ENCODE assay signal across 21 cellular contexts in the genomic region with DNA sequence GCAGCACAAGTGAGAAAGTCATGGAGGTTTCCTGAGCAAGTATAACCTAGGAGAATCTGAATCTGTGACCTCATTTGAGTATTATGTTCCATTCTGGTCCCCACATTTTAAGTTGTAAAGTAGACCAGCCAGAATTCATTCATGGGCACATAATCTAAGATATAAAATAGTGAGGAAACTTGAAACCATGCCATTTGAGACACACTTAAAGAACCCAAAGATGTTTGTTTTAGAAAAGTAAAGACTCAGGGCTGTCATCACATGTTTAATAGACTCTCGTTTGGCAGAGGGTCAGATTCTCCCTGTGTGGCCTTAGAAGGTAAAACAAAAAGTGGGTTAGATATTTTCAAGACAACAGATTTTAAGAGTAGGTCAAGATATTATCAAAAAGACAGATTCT.
"Had no signal": no experiment of that assay in that cellular context is flagged by ENCODE, and none has a peak within 500 bp of the region (broad histone marks: within the 10 kb centered on the region; RNA-seq: fewer than 3 reads in every experiment).

No MANE protein-coding gene starts in this region.

- ATAC-seq: activated CD4-positive, CD25-positive, alpha-beta regulatory T cell treated with anti-CD3 and anti-CD28 coated beads, Interleukin-2, amount 50 U/mL, for 24 hours; activated CD8-positive, alpha-beta memory T cell treated with anti-CD3 and anti-CD28 coated beads, Interleukin-2, amount 10 ng/mL, durations not matched to agents 7 days and 5 days; activated CD8-positive, alpha-beta T cell treated with anti-CD3 and anti-CD28 coated beads for 36 hours; activated naive CD8-positive, alpha-beta T cell treated with anti-CD3 and anti-CD28 coated beads, Interleukin-2, amount 50 U/mL, for 24 hours; foreskin keratinocyte; sciatic nerve; stimulated activated memory B cell treated with anti-CD40 and anti-IgM and Interleukin-4, amounts not matched to agents 10 μg/mL and 1 μg/mL and 100 μg/mL, for 72 hours had no signal

- H3K9me3 Mint-ChIP-seq: activated CD4-positive, alpha-beta T cell treated with anti-CD3 and anti-CD28 coated beads, Interleukin-2, amount 10 ng/mL, durations not matched to agents 7 days and 5 days; activated CD8-positive, alpha-beta T cell treated with anti-CD3 and anti-CD28 coated beads for 36 hours; activated naive CD4-positive, alpha-beta T cell treated with anti-CD3 and anti-CD28 coated beads, Interleukin-2, amount 10 ng/mL, durations not matched to agents 7 days and 5 days; activated naive CD8-positive, alpha-beta T cell treated with anti-CD3 and anti-CD28 coated beads, Interleukin-2, amount 50 U/mL, for 24 hours; brain; naive B cell; stimulated activated memory B cell treated with anti-CD40 and anti-IgM and Interleukin-4, amounts not matched to agents 10 μg/mL and 1 μg/mL and 100 μg/mL, for 72 hours had no signal

- H3K27ac ChIP-seq: foreskin keratinocyte had no signal

- H3K27me3 ChIP-seq: foreskin keratinocyte had no signal

- H3K27ac Mint-ChIP-seq: activated CD4-positive, alpha-beta T cell treated with anti-CD3 and anti-CD28 coated beads, Interleukin-2, amount 10 ng/mL, durations not matched to agents 7 days and 5 days; activated CD8-positive, alpha-beta memory T cell treated with anti-CD3 and anti-CD28 coated beads, Interleukin-2, amount 10 ng/mL, durations not matched to agents 7 days and 5 days; activated CD8-positive, alpha-beta T cell treated with anti-CD3 and anti-CD28 coated beads for 36 hours; activated naive CD4-positive, alpha-beta T cell treated with anti-CD3 and anti-CD28 coated beads, Interleukin-2, amount 10 ng/mL, durations not matched to agents 7 days and 5 days; activated naive CD8-positive, alpha-beta T cell treated with anti-CD3 and anti-CD28 coated beads, Interleukin-2, amount 50 U/mL, for 24 hours; brain; naive B cell; stimulated activated memory B cell treated with anti-CD40 and anti-IgM and Interleukin-4, amounts not matched to agents 10 μg/mL and 1 μg/mL and 100 μg/mL, for 72 hours had no signal

- H3K36me3 Mint-ChIP-seq: activated CD8-positive, alpha-beta memory T cell treated with anti-CD3 and anti-CD28 coated beads, Interleukin-2, amount 10 ng/mL, durations not matched to agents 7 days and 5 days; naive B cell had no signal

- H3K4me3 ChIP-seq: lung had no signal

- DNase-seq: activated CD4-positive, alpha-beta T cell treated with anti-CD3 and anti-CD28 coated beads, Interleukin-2, amount 10 ng/mL, durations not matched to agents 7 days and 5 days; activated CD8-positive, alpha-beta memory T cell treated with anti-CD3 and anti-CD28 coated beads, Interleukin-2, amount 10 ng/mL, durations not matched to agents 7 days and 5 days; activated CD8-positive, alpha-beta T cell treated with anti-CD3 and anti-CD28 coated beads for 36 hours; activated effector memory CD4-positive, alpha-beta T cell treated with anti-CD3 and anti-CD28 coated beads, Interleukin-2, amount 50 U/mL, for 16 hours; activated naive CD4-positive, alpha-beta T cell treated with anti-CD3 and anti-CD28 coated beads, Interleukin-2, amount 10 ng/mL, durations not matched to agents 7 days and 5 days; activated naive CD8-positive, alpha-beta T cell treated with anti-CD3 and anti-CD28 coated beads, Interleukin-2, amount 50 U/mL, for 24 hours; activated T-cell treated with anti-CD3 and anti-CD28 coated beads for 4 hours; anterior cingulate cortex; dermis blood vessel endothelial cell; effector CD8-positive, alpha-beta T cell; foreskin keratinocyte; naive B cell; nucleus accumbens; posterior cingulate gyrus; small intestine; stimulated activated CD4-positive, alpha-beta T cell treated with anti-CD3 and anti-CD28 coated beads, Interleukin-2, amount 100 ng/mL, for 24 hours had no signal

- H3K4me1 ChIP-seq: foreskin keratinocyte had no signal

- H3K27me3 Mint-ChIP-seq: activated CD4-positive, alpha-beta T cell treated with anti-CD3 and anti-CD28 coated beads, Interleukin-2, amount 10 ng/mL, durations not matched to agents 7 days and 5 days; activated CD8-positive, alpha-beta memory T cell treated with anti-CD3 and anti-CD28 coated beads, Interleukin-2, amount 10 ng/mL, durations not matched to agents 7 days and 5 days; activated CD8-positive, alpha-beta T cell treated with anti-CD3 and anti-CD28 coated beads for 36 hours; activated naive CD4-positive, alpha-beta T cell treated with anti-CD3 and anti-CD28 coated beads, Interleukin-2, amount 10 ng/mL, durations not matched to agents 7 days and 5 days; activated naive CD8-positive, alpha-beta T cell treated with anti-CD3 and anti-CD28 coated beads, Interleukin-2, amount 50 U/mL, for 24 hours; brain; naive B cell; stimulated activated memory B cell treated with anti-CD40 and anti-IgM and Interleukin-4, amounts not matched to agents 10 μg/mL and 1 μg/mL and 100 μg/mL, for 72 hours had no signal

- H3K4me3 Mint-ChIP-seq: activated CD4-positive, alpha-beta T cell treated with anti-CD3 and anti-CD28 coated beads, Interleukin-2, amount 10 ng/mL, durations not matched to agents 7 days and 5 days; activated CD8-positive, alpha-beta memory T cell treated with anti-CD3 and anti-CD28 coated beads, Interleukin-2, amount 10 ng/mL, durations not matched to agents 7 days and 5 days; activated CD8-positive, alpha-beta T cell treated with anti-CD3 and anti-CD28 coated beads for 36 hours; activated naive CD4-positive, alpha-beta T cell treated with anti-CD3 and anti-CD28 coated beads, Interleukin-2, amount 10 ng/mL, durations not matched to agents 7 days and 5 days; activated naive CD8-positive, alpha-beta T cell treated with anti-CD3 and anti-CD28 coated beads, Interleukin-2, amount 50 U/mL, for 24 hours; brain; naive B cell; stimulated activated memory B cell treated with anti-CD40 and anti-IgM and Interleukin-4, amounts not matched to agents 10 μg/mL and 1 μg/mL and 100 μg/mL, for 72 hours had no signal
